In the genomic region with DNA sequence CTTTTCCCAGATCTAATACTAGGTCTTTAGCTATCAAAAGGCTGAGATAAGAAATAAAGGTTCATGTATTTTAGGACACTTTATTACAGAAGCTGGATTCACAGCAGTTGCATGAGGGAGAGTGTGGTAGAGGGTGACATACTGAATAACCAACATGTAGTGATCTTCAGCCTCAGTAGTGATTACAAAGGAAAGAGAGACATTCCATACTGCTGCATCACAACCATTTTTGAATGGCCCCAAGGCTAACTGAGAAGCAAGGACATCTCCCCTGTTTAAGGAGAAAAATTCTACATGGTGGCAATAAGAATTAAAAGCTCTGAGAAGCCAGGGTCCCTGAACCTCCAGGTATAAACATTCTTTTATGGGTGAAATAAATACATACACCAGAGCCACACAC, we compare ENCODE assay signal across 13 cellular contexts. TPM values are rescaled to one million over a fixed set of nuclear protein-coding genes. Genes with fewer than 3 reads are reported as not detected.
A peak's percentile ranks its signal among the peaks of the same experiment; 100 is the strongest.
DNase-seq lines count a peak whose midpoint lies in the region; ATAC-seq and TF ChIP-seq lines count a peak whose summit lies in the region.
"Had no signal": no experiment of that assay in that cellular context is flagged by ENCODE, and none has a peak within 500 bp of the region (broad histone marks: within the 10 kb centered on the region; RNA-seq: fewer than 3 reads in every experiment).

No MANE protein-coding gene starts in this region.

- no peak overlapping the region for H3K27ac Mint-ChIP-seq in activated naive CD8-positive, alpha-beta T cell treated with anti-CD3 and anti-CD28 coated beads, Interleukin-2, amount 50 U/mL, for 24 hours

- BruUV-seq in mammary epithelial cell (replicated peaks; lab: Mats Ljungman, UMichigan): no TSS peak

- peaks cover 33% of the 10 kb centered on the region for H3K79me2 ChIP-seq in mammary epithelial cell (ENCODE audit: insufficient read depth, low read length)

- DNase-seq in AG08396 (ENCODE audit: low spot score) (peak; percentile 40), LHCN-M2 (ENCODE audit: low read depth) (peak; percentile 34), mammary epithelial cell (peak; percentile 60), islet precursor cell (peak; percentile 69), heart right ventricle (no peak)
- no peak for DNase-seq in activated CD4-positive, alpha-beta T cell treated with anti-CD3 and anti-CD28 coated beads for 4 hours
- DNase-seq in activated naive CD8-positive, alpha-beta T cell treated with anti-CD3 and anti-CD28 coated beads, Interleukin-2, amount 50 U/mL, for 24 hours: no peak
- no peak for DNase-seq in effector CD8-positive, alpha-beta T cell (lab: John Stamatoyannopoulos, UW)
- DNase-seq: activated T-cell treated with anti-CD3 and anti-CD28 coated beads, Interleukin-2, amount 50 U/mL, for 4 hours; adrenal gland; T-helper 1 cell had no signal

- dilution Hi-C loops in mammary epithelial cell (cut with HindIII; ENCODE audit: low sequenced_read_pairs): no loop called here

- no peaks in the 10 kb centered on the region for H4K20me1 ChIP-seq in mammary epithelial cell (ENCODE audit: insufficient read depth, low read length)

- no peaks in the 10 kb centered on the region for H3K9me3 Mint-ChIP-seq in activated naive CD8-positive, alpha-beta T cell treated with anti-CD3 and anti-CD28 coated beads, Interleukin-2, amount 50 U/mL, for 24 hours
- H3K9me3 Mint-ChIP-seq: activated T-cell treated with anti-CD3 and anti-CD28 coated beads, Interleukin-2, amount 50 U/mL, for 4 hours had no signal

- H3K27ac ChIP-seq in mammary epithelial cell (ENCODE audit: insufficient read depth, low read depth, low read length): peak overlapping the region; percentile 29
- H3K27ac ChIP-seq in heart right ventricle: no peak overlapping the region
- H3K27ac ChIP-seq: adrenal gland had no signal

- in situ Hi-C loops in mammary epithelial cell (cut with MboI; ENCODE audit: low sequenced_read_pairs in 2 of 2): no loop called here

- TF ChIP-seq CTCF in mammary epithelial cell (conservative IDR thresholded peaks at IDR 0.05 in 1 of 2, IDR thresholded peaks at IDR 0.05 in 1 of 2; ENCODE audit: extremely low read depth in 1 of 2, insufficient read depth in 1 of 2, low read depth in 1 of 2, low read length in 2 of 2) (no peak), heart right ventricle (IDR thresholded peaks at IDR 0.05) (no peak)

- H3K9ac ChIP-seq in mammary epithelial cell (ENCODE audit: insufficient read depth, low read length): no peak overlapping the region

- intact Hi-C loops in mammary epithelial cell (cut with micrococcal nuclease) (no loop called here), heart right ventricle (cut with DNase I) (no loop called here)

- no peak overlapping the region for H3K4me3 ChIP-seq in mammary epithelial cell (replicated peaks in 1 of 3; ENCODE audit: insufficient read depth in 1 of 3, low read depth in 2 of 3, low read length in 3 of 3)
- H3K4me3 ChIP-seq in heart right ventricle: no peak overlapping the region
- H3K4me3 ChIP-seq: adrenal gland had no signal

- H3K4me3 Mint-ChIP-seq in activated naive CD8-positive, alpha-beta T cell treated with anti-CD3 and anti-CD28 coated beads, Interleukin-2, amount 50 U/mL, for 24 hours: no peak overlapping the region
- H3K4me3 Mint-ChIP-seq: activated T-cell treated with anti-CD3 and anti-CD28 coated beads, Interleukin-2, amount 50 U/mL, for 4 hours had no signal

- no peaks in the 10 kb centered on the region for H3K27me3 ChIP-seq in mammary epithelial cell (ENCODE audit: insufficient read depth, low read length)
- no peaks in the 10 kb centered on the region for H3K27me3 ChIP-seq in heart right ventricle
- H3K27me3 ChIP-seq: adrenal gland had no signal

- ATAC-seq in heart right ventricle: no peak
- ATAC-seq in activated naive CD8-positive, alpha-beta T cell treated with anti-CD3 and anti-CD28 coated beads, Interleukin-2, amount 50 U/mL, for 24 hours: no peak
- ATAC-seq: activated T-cell treated with anti-CD3 and anti-CD28 coated beads, Interleukin-2, amount 50 U/mL, for 4 hours had no signal

- no peak overlapping the region for H2AFZ ChIP-seq in mammary epithelial cell (ENCODE audit: low read depth, low read length)

- no peaks in the 10 kb centered on the region for H3K27me3 Mint-ChIP-seq in activated naive CD8-positive, alpha-beta T cell treated with anti-CD3 and anti-CD28 coated beads, Interleukin-2, amount 50 U/mL, for 24 hours

- peaks cover 6% of the 10 kb centered on the region for H3K4me1 Mint-ChIP-seq in activated naive CD8-positive, alpha-beta T cell treated with anti-CD3 and anti-CD28 coated beads, Interleukin-2, amount 50 U/mL, for 24 hours

- H3K4me2 ChIP-seq in mammary epithelial cell (ENCODE audit: insufficient read depth, low read depth, low read length): peak overlapping the region; percentile 35

- H3K36me3 ChIP-seq in mammary epithelial cell (ENCODE audit: insufficient read depth, low read length): peaks cover 15% of the 10 kb centered on the region
- peaks cover 0 to 38% (median 0%) of the 10 kb centered on the region in 9 donors for H3K36me3 ChIP-seq in heart right ventricle
- H3K36me3 ChIP-seq: adrenal gland had no signal

- peaks cover 35% of the 10 kb centered on the region for H3K36me3 Mint-ChIP-seq in activated naive CD8-positive, alpha-beta T cell treated with anti-CD3 and anti-CD28 coated beads, Interleukin-2, amount 50 U/mL, for 24 hours (ENCODE audit: low read depth)

- H3K9me3 ChIP-seq in mammary epithelial cell (replicated peaks; ENCODE audit: insufficient read depth, low read length): no peaks in the 10 kb centered on the region
- H3K9me3 ChIP-seq in heart right ventricle: no peaks in the 10 kb centered on the region
- H3K9me3 ChIP-seq: adrenal gland had no signal

- CTCF ChIA-PET in mammary epithelial cell (lab: Charles Lee; ENCODE audit: low non-redundant PET): interaction anchor here (0.6 kb wide), 1 partner anchor 65 kb away, joined by 5 read pairs; no protein-coding TSS in a partner anchor

- peaks cover 11% of the 10 kb centered on the region for H3K4me1 ChIP-seq in mammary epithelial cell (ENCODE audit: insufficient read depth, low read length)
- peaks cover 0 to 11% (median 0%) of the 10 kb centered on the region in 9 donors for H3K4me1 ChIP-seq in heart right ventricle

RNA-seq across cellular contexts. Expression of a gene that starts 35.3 kb away (rescaled TPM):
- total RNA-seq in LHCN-M2 (2014; rRNA removed): 31.1 and 41.0 TPM in 2 replicates
- polyA plus RNA-seq in LHCN-M2 (2012): 14.4 TPM
- total RNA-seq in mammary epithelial cell: 10 to 100 TPM; 60.5 to 66.2 TPM
- polyA plus RNA-seq in mammary epithelial cell: 24.2 TPM
- polyA minus RNA-seq in mammary epithelial cell: 18.0 TPM
- 10 to 100 TPM; 44.2 to 65.8 (median 53.0) TPM for total RNA-seq in heart right ventricle
- 10 to 100 TPM in 1 of 2 donors, 1 to 10 TPM in 1; 8.4 to 14.7 TPM for polyA plus RNA-seq in heart right ventricle

RNA-seq across cellular contexts. Expression of a gene that starts 35.3 kb away (rescaled TPM):
- total RNA-seq in LHCN-M2 (2014; rRNA removed): 13.9 and 17.8 TPM in 2 replicates
- polyA plus RNA-seq in LHCN-M2 (2012): 4.5 TPM
- total RNA-seq in mammary epithelial cell: 10 to 100 TPM; 13.0 to 19.0 TPM
- polyA plus RNA-seq in mammary epithelial cell: 5.8 TPM
- polyA minus RNA-seq in mammary epithelial cell: 0.72 TPM
- total RNA-seq in heart right ventricle: 10 to 100 TPM in 2 of 10 donors, 1 to 10 TPM in 8; 6.6 to 10.6 (median 9.0) TPM
- polyA plus RNA-seq in heart right ventricle: 1 to 10 TPM; 3.0 to 5.7 TPM

RNA-seq across cellular contexts. Expression of a gene that starts 51.6 kb away (rescaled TPM):
- total RNA-seq in LHCN-M2 (2014; rRNA removed): 214 and 242 TPM in 2 replicates
- 49.4 TPM for polyA plus RNA-seq in LHCN-M2 (2012)
- total RNA-seq in mammary epithelial cell: 100 to 1,000 TPM in 1 of 2 donors, 10 to 100 TPM in 1; 92.1 to 129 TPM
- polyA plus RNA-seq in mammary epithelial cell: 53.5 TPM
- polyA minus RNA-seq in mammary epithelial cell: 26.1 TPM
- total RNA-seq in heart right ventricle: 100 to 1,000 TPM in 9 of 10 donors, 10 to 100 TPM in 1; 94.7 to 141 (median 118) TPM
- polyA plus RNA-seq in heart right ventricle: 100 to 1,000 TPM in 1 of 2 donors, 10 to 100 TPM in 1; 62.7 to 107 TPM

RNA-seq across cellular contexts. Expression of a gene that starts 58.6 kb away (rescaled TPM):
- total RNA-seq in LHCN-M2 (2014; rRNA removed) (not detected in 2 replicates), mammary epithelial cell (under 1 TPM in 1 of 2 donors, not detected in 1; under 0.01 TPM), heart right ventricle (10 to 100 TPM; 20.0 to 61.9 (median 36.4) TPM)
- 0.04 TPM for polyA plus RNA-seq in LHCN-M2 (2012)
- polyA plus RNA-seq in mammary epithelial cell (not detected), heart right ventricle (10 to 100 TPM in 1 of 2 donors, 1 to 10 TPM in 1; 6.1 to 11.4 TPM)
- not detected for polyA minus RNA-seq in mammary epithelial cell
- total RNA-seq: activated T-cell treated with anti-CD3 and anti-CD28 coated beads, Interleukin-2, amount 50 U/mL, for 4 hours; H1; omental fat pad had no signal

Comparison
In these comparisons a context has a peak if more than half of its experiments do, and no peak if none do; other contexts are left out.
1. DNase-seq: peak in AG08396 (single experiment), LHCN-M2 (single experiment), mammary epithelial cell (single experiment) and islet precursor cell (single experiment); none in heart right ventricle (0 of 2), activated CD4-positive, alpha-beta T cell treated with anti-CD3 and anti-CD28 coated beads for 4 hours (0 of 2), activated naive CD8-positive, alpha-beta T cell treated with anti-CD3 and anti-CD28 coated beads, Interleukin-2, amount 50 U/mL, for 24 hours (single experiment) and effector CD8-positive, alpha-beta T cell (single experiment).